Comparison of ENCODE assay signal across 23 cellular contexts in genomic region chr13:37144661-37145060, GRCh38. TPM values are rescaled to one million over a fixed set of nuclear protein-coding genes. Genes with fewer than 3 reads are reported as not detected.
A peak's percentile ranks its signal among the peaks of the same experiment; 100 is the strongest.
DNase-seq lines count a peak whose midpoint lies in the region; ATAC-seq and TF ChIP-seq lines count a peak whose summit lies in the region.
"Had no signal": no experiment of that assay in that cellular context is flagged by ENCODE, and none has a peak within 500 bp of the region (broad histone marks: within the 10 kb centered on the region; RNA-seq: fewer than 3 reads in every experiment).

No MANE protein-coding gene starts in this region.

- peaks cover 16% of the 10 kb centered on the region for H3K4me1 Mint-ChIP-seq in mesothelial cell of epicardium

- no peak overlapping the region for H3K4me3 Mint-ChIP-seq in mesothelial cell of epicardium
- H3K4me3 Mint-ChIP-seq: CD8-positive, alpha-beta T cell had no signal

- peak; percentile 48 for DNase-seq in AG08395 (ENCODE audit: low spot score)
- peak; percentile 51 for DNase-seq in LHCN-M2 (ENCODE audit: low read depth)
- DNase-seq in brain microvascular endothelial cell, result peak; percentile 36
- DNase-seq in mesothelial cell of epicardium (ENCODE audit: low spot score in 2 of 2, unreplicated experiment in 2 of 2), result no peak
- DNase-seq in globus pallidus (ENCODE audit: low spot score), result no peak
- no peak for DNase-seq in stimulated activated CD4-positive, alpha-beta T cell treated with anti-CD3 and anti-CD28 coated beads, Interleukin-4, amount 100 ng/mL, for 4 hours
- DNase-seq: CD8-positive, alpha-beta T cell; DMS79 treated with DMSO at 0.1 percent for 48 hours; MM.1S; NCI-H1105; NCI-H1930; NCI-H2171; NCI-H446 treated with DMSO at 0.1 percent for 48 hours; NCI-H82; PC-9 had no signal

- H3K4me3 ChIP-seq in brain microvascular endothelial cell (ENCODE audit: low read depth, low read length), result no peak overlapping the region
- H3K4me3 ChIP-seq: BLaER1, PC-9 had no signal

- no peaks in the 10 kb centered on the region for H3K27me3 ChIP-seq in brain microvascular endothelial cell (replicated peaks)
- H3K27me3 ChIP-seq: BLaER1 had no signal

- no peaks in the 10 kb centered on the region for H3K36me3 ChIP-seq in brain microvascular endothelial cell (replicated peaks)
- H3K36me3 ChIP-seq: BLaER1 had no signal

- no peaks in the 10 kb centered on the region for H3K36me3 Mint-ChIP-seq in mesothelial cell of epicardium
- H3K36me3 Mint-ChIP-seq: CD8-positive, alpha-beta T cell had no signal

- H3K27ac ChIP-seq in brain microvascular endothelial cell, result no peak overlapping the region
- H3K27ac ChIP-seq: 22Rv1, BLaER1, KMS-11, PC-9 had no signal

- H3K27me3 Mint-ChIP-seq in mesothelial cell of epicardium (ENCODE audit: low read depth), result no peaks in the 10 kb centered on the region

- peaks cover 11% of the 10 kb centered on the region for H3K9me3 Mint-ChIP-seq in mesothelial cell of epicardium
- H3K9me3 Mint-ChIP-seq: CD8-positive, alpha-beta T cell had no signal

- ATAC-seq in HG03095 (IDR thresholded peaks at IDR 0.05; ENCODE audit: unreplicated experiment) (no peak), HG02588 (IDR thresholded peaks at IDR 0.05; ENCODE audit: unreplicated experiment) (no peak)
- ATAC-seq: CD8-positive, alpha-beta T cell; HCT116 had no signal

- in situ Hi-C loops in brain microvascular endothelial cell (cut with HindIII; ENCODE audit: low pct_ligation_motif_present, low sequenced_read_pairs), result no loop called here

- H3K27ac Mint-ChIP-seq in mesothelial cell of epicardium, result peak overlapping the region; percentile 9
- H3K27ac Mint-ChIP-seq: CD8-positive, alpha-beta T cell had no signal

- TF ChIP-seq CTCF in brain microvascular endothelial cell (IDR thresholded peaks at IDR 0.05; ENCODE audit: low read depth, low read length, missing control alignments), result no peak
- no peak for TF ChIP-seq CTCF in mesothelial cell of epicardium (IDR thresholded peaks at IDR 0.05; ENCODE audit: unreplicated experiment)

RNA-seq across cellular contexts. Expression of gene CSNK1A1L, which starts 39.2 kb away (rescaled TPM):
- not detected in 2 replicates for total RNA-seq in LHCN-M2 (2014; rRNA removed)
- not detected for polyA plus RNA-seq in LHCN-M2 (2012)
- not detected in 3 replicates for total RNA-seq in mesothelial cell of epicardium
- total RNA-seq: CD8-positive, alpha-beta T cell; PC-9; SK-MEL-5 had no signal
- polyA plus RNA-seq: AG04450 had no signal

Comparison
In these comparisons a context has a peak if more than half of its experiments do, and no peak if none do; other contexts are left out.
1. DNase-seq: peak in AG08395 (single experiment), LHCN-M2 (single experiment) and brain microvascular endothelial cell (single experiment); none in mesothelial cell of epicardium (0 of 2), globus pallidus (single experiment) and stimulated activated CD4-positive, alpha-beta T cell treated with anti-CD3 and anti-CD28 coated beads, Interleukin-4, amount 100 ng/mL, for 4 hours (0 of 2).